ENCODE assay signal across 21 cellular contexts in the genomic region with DNA sequence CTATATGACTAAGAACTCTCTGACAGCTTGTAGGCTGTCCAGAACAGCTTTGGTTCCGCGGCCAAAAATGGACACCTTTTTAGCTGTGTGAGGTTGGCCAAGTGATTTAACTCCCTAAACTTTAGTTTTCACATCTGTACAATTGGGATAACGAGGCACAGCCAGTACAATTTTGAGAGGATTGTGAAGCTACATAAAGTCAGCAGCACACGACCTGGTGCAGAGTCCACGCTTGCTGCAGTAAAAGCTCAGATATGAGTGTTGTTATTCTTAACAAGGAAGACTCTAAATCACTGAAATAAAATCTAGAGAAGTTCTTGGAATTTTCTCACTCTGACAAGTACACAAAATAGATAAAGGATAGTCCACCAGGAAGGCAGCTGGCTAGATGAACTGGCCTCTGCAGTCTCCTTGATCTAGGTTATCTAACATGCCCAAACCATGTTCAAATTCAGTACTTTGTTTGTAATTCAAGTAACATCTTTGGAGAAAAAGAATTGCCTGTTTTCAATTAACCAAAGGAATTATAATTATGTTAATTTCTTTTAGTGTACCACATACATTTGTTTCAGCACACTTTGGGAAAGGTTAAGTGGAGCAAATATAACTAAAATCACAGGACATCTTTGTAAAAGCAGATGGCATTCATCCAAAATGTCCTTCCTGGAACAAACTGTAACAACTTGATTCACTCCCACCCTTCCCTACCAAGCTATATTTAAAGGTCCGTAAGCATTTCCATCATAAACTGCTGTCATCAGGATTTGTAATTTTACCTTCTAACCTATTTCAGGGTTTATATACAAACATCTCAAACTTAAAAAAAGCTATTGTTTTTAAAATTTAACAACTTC.
A peak's percentile ranks its signal among the peaks of the same experiment; 100 is the strongest.
DNase-seq lines count a peak whose midpoint lies in the region; ATAC-seq, FAIRE-seq and TF ChIP-seq lines count a peak whose summit lies in the region.
"Had no signal": no experiment of that assay in that cellular context is flagged by ENCODE, and none has a peak within 500 bp of the region (broad histone marks: within the 10 kb centered on the region; RNA-seq: fewer than 3 reads in every experiment).

No MANE protein-coding gene starts in this region.

- no peaks in the 10 kb centered on the region for H3K36me3 Mint-ChIP-seq in CD4-positive, alpha-beta T cell (ENCODE audit: low read depth)
- H3K36me3 Mint-ChIP-seq in CD4-positive, alpha-beta memory T cell: peaks cover 2 to 4% of the 10 kb centered on the region in 2 donors

- no peaks in the 10 kb centered on the region for H3K4me1 Mint-ChIP-seq in CD4-positive, alpha-beta T cell (ENCODE audit: low read depth)
- H3K4me1 Mint-ChIP-seq in CD4-positive, alpha-beta memory T cell: no peaks in the 10 kb centered on the region

- H3K27me3 ChIP-seq in endothelial cell of umbilical vein (ENCODE audit: control insufficient read depth in 2 of 2, insufficient read depth in 2 of 2, low read length in 2 of 2) (no peaks in the 10 kb centered on the region), spleen (replicated peaks in 1 of 7) (no peaks in the 10 kb centered on the region)
- peaks cover 2% of the 10 kb centered on the region for H3K27me3 ChIP-seq in CD4-positive, alpha-beta T cell (ENCODE audit: control insufficient read depth, insufficient read depth, low read length)
- no peaks in the 10 kb centered on the region for H3K27me3 ChIP-seq in CD4-positive, alpha-beta memory T cell (ENCODE audit: insufficient read depth, low read length)
- H3K27me3 ChIP-seq: sigmoid colon had no signal

- H3K9me1 ChIP-seq in endothelial cell of umbilical vein (replicated peaks; ENCODE audit: control insufficient read depth, extremely low read depth, insufficient read depth, low read length): no peaks in the 10 kb centered on the region

- no peak overlapping the region for H2AFZ ChIP-seq in endothelial cell of umbilical vein (ENCODE audit: low read depth, low read length)

- POLR2A ChIA-PET in endothelial cell of umbilical vein (lab: Charles Lee) (no interaction called here), RWPE1 (lab: Yijun Ruan, JAX; ENCODE audit: low non-redundant PET) (no interaction called here)
- POLR2A ChIA-PET in CD4-positive, alpha-beta T cell (lab: Charles Lee): no interaction called here
- POLR2A ChIA-PET in CD4-positive, alpha-beta memory T cell (lab: Charles Lee; ENCODE audit: partially characterized antibody): no interaction called here

- no peak overlapping the region for H3K27ac ChIP-seq in SK-N-MC
- peak overlapping the region; percentile 29 for H3K27ac ChIP-seq in endothelial cell of umbilical vein (ENCODE audit: insufficient read depth, low read depth, low read length)
- peak overlapping the region in 7 of 8 donors; percentile 42 to 74 (median 65) for H3K27ac ChIP-seq in spleen
- H3K27ac ChIP-seq in CD4-positive, alpha-beta T cell (ENCODE audit: low read depth, low read length): no peak overlapping the region
- H3K27ac ChIP-seq in CD4-positive, alpha-beta memory T cell (ENCODE audit: low read depth, low read length): no peak overlapping the region
- H3K27ac ChIP-seq in RWPE1: no peak overlapping the region

- intact Hi-C loops in endothelial cell of umbilical vein (cut with micrococcal nuclease) (loop anchor here (1.0 to 5.0 kb wide), 3 partner anchors 11 to 59 kb away; no protein-coding TSS in a partner anchor), left colon (cut with DNase I, micrococcal nuclease) (no loop called here), spleen (cut with DNase I; ENCODE audit: low total_unique reads) (no loop called here)
- intact Hi-C loops in CD4-positive, alpha-beta T cell (cut with DNase I, micrococcal nuclease): no loop called here
- intact Hi-C loops in CD4-positive, alpha-beta memory T cell (cut with micrococcal nuclease): no loop called here

- H3K27me3 Mint-ChIP-seq in CD4-positive, alpha-beta T cell: peaks cover 6% of the 10 kb centered on the region
- peaks cover 10 to 14% of the 10 kb centered on the region in 2 donors for H3K27me3 Mint-ChIP-seq in CD4-positive, alpha-beta memory T cell

- peak overlapping the region; percentile 63 for H3K4me2 ChIP-seq in endothelial cell of umbilical vein (ENCODE audit: insufficient read depth, low read length)

- peaks cover 25% of the 10 kb centered on the region for H3K4me1 ChIP-seq in endothelial cell of umbilical vein (ENCODE audit: control insufficient read depth, extremely low read depth, insufficient read depth, low read length)
- peaks cover 0 to 21% (median 3%) of the 10 kb centered on the region in 6 donors for H3K4me1 ChIP-seq in spleen
- no peaks in the 10 kb centered on the region for H3K4me1 ChIP-seq in CD4-positive, alpha-beta memory T cell (ENCODE audit: insufficient read depth, low read length)

- H3K27ac Mint-ChIP-seq in CD4-positive, alpha-beta T cell: no peak overlapping the region
- no peak overlapping the region for H3K27ac Mint-ChIP-seq in CD4-positive, alpha-beta memory T cell
- H3K27ac Mint-ChIP-seq: activated naive CD8-positive, alpha-beta T cell treated with anti-CD3 and anti-CD28 coated beads, Interleukin-2, amount 50 U/mL, for 24 hours had no signal

- no peak for DNase-seq in SK-N-MC (ENCODE audit: low read depth, low spot score)
- peak; percentile 80 for DNase-seq in endothelial cell of umbilical vein (ENCODE audit: low read depth, low spot score)
- DNase-seq in left colon: peak in 1 of 2 donors; percentile 11
- no peak for DNase-seq in spleen
- no peak for DNase-seq in CD4-positive, alpha-beta T cell
- no peak for DNase-seq in CD4-positive, alpha-beta memory T cell
- DNase-seq in RWPE1 (ENCODE audit: low spot score): no peak
- DNase-seq: activated CD4-positive, alpha-beta T cell treated with anti-CD3 and anti-CD28 coated beads, Interleukin-2, amount 50 U/mL, for 48 hours; activated naive CD8-positive, alpha-beta T cell treated with anti-CD3 and anti-CD28 coated beads, Interleukin-2, amount 50 U/mL, for 24 hours; activated T-cell treated with anti-CD3 and anti-CD28 coated beads, Interleukin-2, amount 50 U/mL, for 4 hours; GDM1; GOT3; NCI-H146; NCI-H226; sigmoid colon; stimulated activated CD4-positive, alpha-beta T cell treated with anti-CD3 and anti-CD28 coated beads, Interleukin-4, amount 100 ng/mL, for 4 hours had no signal

- no peaks in the 10 kb centered on the region for H3K36me3 ChIP-seq in SK-N-MC (ENCODE audit: insufficient read depth, low read length)
- H3K36me3 ChIP-seq in endothelial cell of umbilical vein (ENCODE audit: control insufficient read depth in 2 of 2, extremely low read depth in 1 of 2, insufficient read depth in 2 of 2, low read length in 2 of 2): no peaks in the 10 kb centered on the region
- no peaks in the 10 kb centered on the region for H3K36me3 ChIP-seq in spleen
- no peaks in the 10 kb centered on the region for H3K36me3 ChIP-seq in CD4-positive, alpha-beta memory T cell (ENCODE audit: insufficient read depth, low read length)
- H3K36me3 ChIP-seq: sigmoid colon had no signal

- H3K9ac ChIP-seq in SK-N-MC (ENCODE audit: insufficient read length): peak overlapping the region; percentile 21
- no peak overlapping the region for H3K9ac ChIP-seq in endothelial cell of umbilical vein (replicated peaks; ENCODE audit: extremely low read depth, insufficient read depth, low read length)

- H3K9me3 Mint-ChIP-seq in CD4-positive, alpha-beta T cell: peaks cover 9% of the 10 kb centered on the region
- H3K9me3 Mint-ChIP-seq in CD4-positive, alpha-beta memory T cell: peaks cover 0 to 16% (median 10%) of the 10 kb centered on the region in 8 donors

- CTCF ChIA-PET in endothelial cell of umbilical vein (lab: Charles Lee) (interaction anchor here (0.7 to 2.0 kb wide), 9 partner anchors 10 to 81 kb away, joined by 3 to 12 read pairs (median 4); no protein-coding TSS in a partner anchor), RWPE1 (lab: Yijun Ruan, JAX) (interaction anchor here (0.5 to 0.6 kb wide), 2 partner anchors 268 to 1023 kb away, joined by 3 read pairs; no protein-coding TSS in a partner anchor)
- CTCF ChIA-PET in CD4-positive, alpha-beta T cell (lab: Charles Lee): no interaction called here
- CTCF ChIA-PET in CD4-positive, alpha-beta memory T cell (lab: Charles Lee; ENCODE audit: partially characterized antibody): interaction anchor here (1.1 kb wide), 1 partner anchor 11 kb away, joined by 3 read pairs; no protein-coding TSS in a partner anchor

- ATAC-seq in left colon (peak; percentile 95), HG03432 (IDR thresholded peaks at IDR 0.05; ENCODE audit: unreplicated experiment) (no peak)
- ATAC-seq in CD4-positive, alpha-beta T cell (ENCODE audit: poor library complexity): no peak
- ATAC-seq: activated naive CD8-positive, alpha-beta T cell treated with anti-CD3 and anti-CD28 coated beads, Interleukin-2, amount 50 U/mL, for 24 hours; activated T-cell treated with anti-CD3 and anti-CD28 coated beads, Interleukin-2, amount 50 U/mL, for 4 hours; esophagus mucosa had no signal

- 57 to 84% (median 71%) methylated on average over 6 of the region's 6 CpGs for WGBS in spleen, 5 donors

- BruUV-seq in endothelial cell of umbilical vein (replicated peaks; lab: Mats Ljungman, UMichigan): TSS peak; percentile 91

- TF ChIP-seq CTCF in endothelial cell of umbilical vein (IDR thresholded peaks at IDR 0.05; ENCODE audit: extremely low read depth in 1 of 2, insufficient read depth in 1 of 2, low read depth in 1 of 2, low read length in 2 of 2) (no peak), spleen (IDR thresholded peaks at IDR 0.05 in 8 of 11, conservative IDR thresholded peaks at IDR 0.05 in 3 of 11) (no peak), RWPE1 (conservative IDR thresholded peaks at IDR 0.05; ENCODE audit: low read depth) (no peak)
- TF ChIP-seq CTCF in CD4-positive, alpha-beta T cell (IDR thresholded peaks at IDR 0.05): no peak

- dilution Hi-C loops in endothelial cell of umbilical vein (cut with MboI; ENCODE audit: extremely low pct_ligation_motif_present, low sequenced_read_pairs): no loop called here

- H3K9me3 ChIP-seq in SK-N-MC (ENCODE audit: low read depth, low read length): no peaks in the 10 kb centered on the region
- no peaks in the 10 kb centered on the region for H3K9me3 ChIP-seq in endothelial cell of umbilical vein (replicated peaks; ENCODE audit: control insufficient read depth, insufficient read depth, low read length)
- peaks cover 0 to 21% (median 11%) of the 10 kb centered on the region in 8 donors for H3K9me3 ChIP-seq in spleen
- H3K9me3 ChIP-seq in CD4-positive, alpha-beta T cell (ENCODE audit: control insufficient read depth, low read length): no peaks in the 10 kb centered on the region
- H3K9me3 ChIP-seq in CD4-positive, alpha-beta memory T cell (ENCODE audit: control insufficient read depth in 1 of 2, low read length in 2 of 2): no peaks in the 10 kb centered on the region
- H3K9me3 ChIP-seq: sigmoid colon had no signal

- H4K20me1 ChIP-seq in endothelial cell of umbilical vein (replicated peaks; ENCODE audit: control insufficient read depth, extremely low read depth, insufficient read depth, low read length): no peaks in the 10 kb centered on the region

- no peaks in the 10 kb centered on the region for H3K79me2 ChIP-seq in endothelial cell of umbilical vein (ENCODE audit: control insufficient read depth, insufficient read depth, low read length)

- no peak overlapping the region for H3K4me3 Mint-ChIP-seq in CD4-positive, alpha-beta T cell
- H3K4me3 Mint-ChIP-seq in CD4-positive, alpha-beta memory T cell: no peak overlapping the region
- H3K4me3 Mint-ChIP-seq: activated naive CD8-positive, alpha-beta T cell treated with anti-CD3 and anti-CD28 coated beads, Interleukin-2, amount 50 U/mL, for 24 hours; activated T-cell treated with anti-CD3 and anti-CD28 coated beads, Interleukin-2, amount 50 U/mL, for 4 hours; neural crest cell had no signal

- TF ChIP-seq POLR2A in endothelial cell of umbilical vein (IDR thresholded peaks at IDR 0.05; ENCODE audit: low read depth, low read length): no peak
- TF ChIP-seq POLR2A in spleen (IDR thresholded peaks at IDR 0.05): no peak

- peak overlapping the region; percentile 23; the same call in 1 of the 2 replicates for H3K4me3 ChIP-seq in SK-N-MC
- H3K4me3 ChIP-seq in endothelial cell of umbilical vein (replicated peaks in 1 of 3; ENCODE audit: insufficient read depth in 1 of 3, low read depth in 1 of 3, low read length in 3 of 3): no peak overlapping the region
- H3K4me3 ChIP-seq in spleen: no peak overlapping the region
- H3K4me3 ChIP-seq in CD4-positive, alpha-beta memory T cell (ENCODE audit: low read length in 2 of 2): no peak overlapping the region
- H3K4me3 ChIP-seq: sigmoid colon had no signal

- peak; percentile 18 for FAIRE-seq in endothelial cell of umbilical vein (lab: Jason Lieb, UNC)
- FAIRE-seq: colon, GM12892 had no signal

Comparison
In these comparisons a context has a peak if more than half of its experiments do, and no peak if none do; other contexts are left out.
1. H3K27ac ChIP-seq: peak in endothelial cell of umbilical vein (single experiment) and spleen (7 of 8); none in SK-N-MC (single experiment), CD4-positive, alpha-beta T cell (single experiment), CD4-positive, alpha-beta memory T cell (single experiment) and RWPE1 (single experiment).